ENCODE assay signal across 28 cellular contexts in genomic region chr17:62816282-62816839, GRCh38. TPM values are rescaled to one million over a fixed set of nuclear protein-coding genes. Genes with fewer than 3 reads are reported as not detected.
DNase-seq lines count a peak whose midpoint lies in the region; ATAC-seq, FAIRE-seq and TF ChIP-seq lines count a peak whose summit lies in the region.
"Had no signal": no experiment of that assay in that cellular context is flagged by ENCODE, and none has a peak within 500 bp of the region (broad histone marks: within the 10 kb centered on the region; RNA-seq: fewer than 3 reads in every experiment).

No MANE protein-coding gene starts in this region.

- no peak overlapping the region for H3K56ac ChIP-seq in IMR-90 (ENCODE audit: extremely low read depth, insufficient read depth, low read length)

- no peaks in the 10 kb centered on the region for H3K27me3 Mint-ChIP-seq in nephron (ENCODE audit: low read depth)
- H3K27me3 Mint-ChIP-seq in T-helper 2 cell treated with Interferon-gamma antibody and Interleukin-4, amounts not matched to agents 5 μg/mL and 100 μg/mL, for 36 hours (ENCODE audit: low read depth): peaks cover 10% of the 10 kb centered on the region

- TF ChIP-seq POLR2A in A549 (IDR thresholded peaks at IDR 0.05; ENCODE audit: low read length) (no peak), IMR-90 (IDR thresholded peaks at IDR 0.05; ENCODE audit: low read depth, low read length) (no peak)

- DNase-seq in A549 (ENCODE audit: low read depth in 1 of 2, low spot score in 1 of 2): no peak
- DNase-seq in IMR-90: peak; percentile 60
- DNase-seq in fibroblast of gingiva (ENCODE audit: low read depth): peak; percentile 40
- no peak for DNase-seq in NK-92 treated with Interleukin-12 subunit alpha and Interleukin-12 subunit beta, amount 100 ng/mL, for 24 hours (lab: John Stamatoyannopoulos, UW)
- no peak for DNase-seq in T-helper 2 cell treated with Interferon-gamma antibody and Interleukin-4, amounts not matched to agents 5 μg/mL and 100 μg/mL, for 36 hours (ENCODE audit: low spot score)
- DNase-seq in NOMO-1 treated with dmso at 0.1 percent for 144 hours (lab: John Stamatoyannopoulos, UW; ENCODE audit: unreplicated experiment): no peak
- DNase-seq: 8988T, EL, GF-D8, H7, HFFc6, KBM-7, MM.1S, NCI-H1048, NCI-H1417 treated with DMSO at 0.1 percent for 48 hours, NCI-H187 treated with DMSO at 0.1 percent for 48 hours, NCI-H510A, Peyer's patch had no signal

- dilution Hi-C loops in IMR-90 (cut with HindIII; ENCODE audit: low sequenced_read_pairs, unreplicated experiment): no loop called here

- H3K27ac Mint-ChIP-seq in nephron: peak overlapping the region; percentile 65 to 80 (median 77)
- H3K27ac Mint-ChIP-seq in T-helper 2 cell treated with Interferon-gamma antibody and Interleukin-4, amounts not matched to agents 5 μg/mL and 100 μg/mL, for 36 hours: no peak overlapping the region
- H3K27ac Mint-ChIP-seq: B cell, CD14-positive monocyte, HFFc6 had no signal

- no peaks in the 10 kb centered on the region for H3K9me3 ChIP-seq in A549
- peaks cover 5% of the 10 kb centered on the region for H3K9me3 ChIP-seq in IMR-90 (ENCODE audit: control insufficient read depth, insufficient read depth, low read length)
- H3K9me3 ChIP-seq: Peyer's patch, SJSA1 had no signal

- H4K8ac ChIP-seq in IMR-90 (ENCODE audit: low read depth in 2 of 2, low read length in 2 of 2): peak overlapping the region in 1 of 2 experiments; percentile 56; a peak in 2 of 4 replicates

- no peak overlapping the region for H3K9ac ChIP-seq in IMR-90 (ENCODE audit: low read depth, low read length)

- no peaks in the 10 kb centered on the region for H4K20me1 ChIP-seq in IMR-90 (ENCODE audit: insufficient read depth, low read length)

- no peak overlapping the region for H3K4me3 Mint-ChIP-seq in nephron
- H3K4me3 Mint-ChIP-seq in T-helper 2 cell treated with Interferon-gamma antibody and Interleukin-4, amounts not matched to agents 5 μg/mL and 100 μg/mL, for 36 hours: no peak overlapping the region
- H3K4me3 Mint-ChIP-seq: B cell, CD14-positive monocyte, HFFc6 had no signal

- peak overlapping the region; percentile 66; the same call in 2 of the 3 replicates for H2BK15ac ChIP-seq in IMR-90 (ENCODE audit: low read depth, low read length)

- H3K79me1 ChIP-seq in IMR-90 (ENCODE audit: low read depth in 1 of 2, low read length in 2 of 2): 0 out of 4 replicates have a peak, but pooled peaks cover 3 to 4% of the 10 kb centered on the region in 2 experiments

- H2BK5ac ChIP-seq in IMR-90 (ENCODE audit: low read depth, low read length, poor library complexity, severe bottlenecking): peak overlapping the region; percentile 18

- no peaks in the 10 kb centered on the region for H3K36me3 Mint-ChIP-seq in nephron (ENCODE audit: low read depth)
- no peaks in the 10 kb centered on the region for H3K36me3 Mint-ChIP-seq in T-helper 2 cell treated with Interferon-gamma antibody and Interleukin-4, amounts not matched to agents 5 μg/mL and 100 μg/mL, for 36 hours (ENCODE audit: low read depth)
- H3K36me3 Mint-ChIP-seq: CD14-positive monocyte had no signal

- no TSS peak for BruUV-seq in IMR-90 (replicated peaks; lab: Mats Ljungman, UMichigan)

- peak overlapping the region; percentile 76 for H3K14ac ChIP-seq in IMR-90 (replicated peaks; ENCODE audit: low read depth, low read length)

- no peak overlapping the region for H4K91ac ChIP-seq in IMR-90 (ENCODE audit: insufficient read depth, low read depth, low read length)

- peaks cover 12% of the 10 kb centered on the region; the same call in 1 of the 2 replicates for H3K9me1 ChIP-seq in IMR-90 (ENCODE audit: insufficient read depth, low read length)

- no peak for TF ChIP-seq CTCF in A549 (IDR thresholded peaks at IDR 0.05)
- no peak for TF ChIP-seq CTCF in IMR-90 (conservative IDR thresholded peaks at IDR 0.05; ENCODE audit: low read depth, low read length)
- peak in 1 of 3 experiments; percentile 6 for TF ChIP-seq CTCF in nephron (IDR thresholded peaks at IDR 0.05; ENCODE audit: unreplicated experiment in 3 of 3)

- H3K27ac ChIP-seq in A549 (peak overlapping the region; percentile 43 to 91; a peak in 3 of 6 replicates), IMR-90 (ENCODE audit: insufficient read depth, low read length) (peak overlapping the region; percentile 44; the same call in 1 of the 2 replicates)
- H3K27ac ChIP-seq: HL-60, Peyer's patch, SJSA1 had no signal

- H3K4me1 Mint-ChIP-seq in nephron: peaks cover 40% of the 10 kb centered on the region
- peaks cover 2% of the 10 kb centered on the region for H3K4me1 Mint-ChIP-seq in T-helper 2 cell treated with Interferon-gamma antibody and Interleukin-4, amounts not matched to agents 5 μg/mL and 100 μg/mL, for 36 hours (ENCODE audit: low read depth)
- H3K4me1 Mint-ChIP-seq: B cell had no signal

- CTCF ChIA-PET in A549 (lab: Yijun Ruan, JAX): interaction anchor here (1.0 kb wide), 1 partner anchor 150 kb away, joined by 4 read pairs; the partner anchor contains the start of gene TANC2
- CTCF ChIA-PET in IMR-90 (lab: Yijun Ruan, JAX): no interaction called here

- TF ChIP-seq EP300 in A549 (IDR thresholded peaks at IDR 0.05): no peak

- peak overlapping the region; percentile 81; the same call in 1 of the 2 replicates for H2BK20ac ChIP-seq in IMR-90 (ENCODE audit: low read depth, low read length)

- peak; percentile 36 for FAIRE-seq in A549 (lab: Jason Lieb, UNC)
- FAIRE-seq: GM19239, HepG2 had no signal

- H3K18ac ChIP-seq in IMR-90 (ENCODE audit: low read depth, low read length): peak overlapping the region; percentile 2; the same call in 1 of the 2 replicates

- no peak overlapping the region for H2AFZ ChIP-seq in IMR-90 (replicated peaks; ENCODE audit: low read length, poor library complexity)

- no peaks in the 10 kb centered on the region for H3K27me3 ChIP-seq in IMR-90 (ENCODE audit: control insufficient read depth, insufficient read depth, low read length)
- H3K27me3 ChIP-seq: Peyer's patch, SJSA1 had no signal

- H2BK120ac ChIP-seq in IMR-90 (ENCODE audit: low read depth, low read length): peak overlapping the region; percentile 39; the same call in 1 of the 2 replicates

- no peak overlapping the region for H3K4me2 ChIP-seq in A549
- H3K4me2 ChIP-seq in IMR-90 (ENCODE audit: low read depth, low read length): no peak overlapping the region; the same call in 1 of the 2 replicates

- 56% methylated on average over 6 of the region's 6 CpGs for WGBS in A549 (ENCODE audit: missing lambda C conversion rate)
- WGBS in IMR-90 (ENCODE audit: extremely low coverage in 2 of 2, insufficient read length in 1 of 2), 2 experiments: no CpG with 5 or more reads among the region's 6 CpGs

- no peak for ATAC-seq in A549
- ATAC-seq in IMR-90 (ENCODE audit: low read depth): peak; percentile 8; the same call in 1 of the 2 replicates
- no peak for ATAC-seq in HG02852 (IDR thresholded peaks at IDR 0.05; ENCODE audit: unreplicated experiment)
- ATAC-seq: HepG2 had no signal

- H3K9me3 Mint-ChIP-seq in nephron: peaks cover 12% of the 10 kb centered on the region
- H3K9me3 Mint-ChIP-seq in T-helper 2 cell treated with Interferon-gamma antibody and Interleukin-4, amounts not matched to agents 5 μg/mL and 100 μg/mL, for 36 hours: no peaks in the 10 kb centered on the region
- H3K9me3 Mint-ChIP-seq: HFFc6 had no signal

- H3K4me1 ChIP-seq in A549: peaks cover 32% of the 10 kb centered on the region
- peaks cover 17% of the 10 kb centered on the region for H3K4me1 ChIP-seq in IMR-90 (ENCODE audit: control insufficient read depth, insufficient read depth, low read length)
- H3K4me1 ChIP-seq: Peyer's patch had no signal

- POLR2A ChIA-PET in A549 (lab: Yijun Ruan, JAX) (no interaction called here), IMR-90 (lab: Charles Lee; ENCODE audit: unreplicated experiment) (no interaction called here)

- H3K4me3 ChIP-seq in A549 (no peak overlapping the region), IMR-90 (ENCODE audit: insufficient read depth, low read depth, low read length) (no peak overlapping the region)
- H3K4me3 ChIP-seq: Peyer's patch, SJSA1 had no signal

- TF ChIP-seq RAD21 in A549 (conservative IDR thresholded peaks at IDR 0.05 in 1 of 2, IDR thresholded peaks at IDR 0.05 in 1 of 2) (no peak), IMR-90 (IDR thresholded peaks at IDR 0.05; ENCODE audit: low read length) (no peak)

- 0 out of 2 replicates have a peak overlapping the region, but pooled peaks have one; percentile 36 for H3K23ac ChIP-seq in IMR-90 (ENCODE audit: low read depth, low read length)

- peak overlapping the region; percentile 48; the same call in 1 of the 2 replicates for H3K4ac ChIP-seq in IMR-90 (ENCODE audit: low read depth, low read length)

- no peak overlapping the region for H4K5ac ChIP-seq in IMR-90 (ENCODE audit: low read depth, low read length)

- no peak overlapping the region for H2AK5ac ChIP-seq in IMR-90 (ENCODE audit: low read depth, low read length)

- no peaks in the 10 kb centered on the region for H3K36me3 ChIP-seq in IMR-90 (ENCODE audit: control insufficient read depth, insufficient read depth, low read length)
- H3K36me3 ChIP-seq: Peyer's patch, SJSA1 had no signal

- in situ Hi-C loops in IMR-90 (cut with MboI; ENCODE audit: low sequenced_read_pairs): no loop called here

- H2AK9ac ChIP-seq in IMR-90 (replicated peaks; ENCODE audit: low read depth, low read length, poor library complexity): no peak overlapping the region

- intact Hi-C loops in IMR-90 (cut with micrococcal nuclease): no loop called here

TF ChIP-seq in A549, 52 proteins besides CTCF, POLR2A, EP300 and RAD21 (continues in another document):
- TF ChIP-seq EHF (CRISPR knock-in tag; IDR thresholded peaks at IDR 0.05) (no peak), CBX2 (IDR thresholded peaks at IDR 0.05; ENCODE audit: borderline replicate concordance, low read depth) (no peak)

TF ChIP-seq in IMR-90, 13 proteins besides CTCF, POLR2A, EP300 and RAD21 (continues in another document):
- no peak for TF ChIP-seq ELK1 (IDR thresholded peaks at IDR 0.05; ENCODE audit: borderline replicate concordance, low read depth, low read length)

RNA-seq across cellular contexts. Expression of gene MARCHF10, which starts 8.2 kb away (rescaled TPM):
- polyA plus RNA-seq in A549 (2011; rRNA removed): 0.57 and 0.73 TPM in 2 replicates
- 0.52 and 0.60 TPM in 2 replicates for polyA plus RNA-seq in A549 (2012; cell fraction: cytosol; rRNA removed)
- 0.31 and 0.34 TPM in 2 replicates for polyA plus RNA-seq in A549 (2012; cell fraction: nucleus; rRNA removed)
- 0.42 to 0.69 TPM (median 0.43 TPM) in 3 replicates for polyA plus RNA-seq in A549 (2017; fragmentation: RNase III; extraction: RNeasy Plus Mini Kit Qiagen cat#74134 plus additional on column Dnase treatment)
- polyA minus RNA-seq in A549 (2011; rRNA and poly(A)+ RNA removed): 1.2 TPM in 1 of 2 replicates, not detected in the other
- total RNA-seq in IMR-90 (2012; rRNA removed): under 0.01 and 0.18 TPM in 2 replicates
- 0.10 and 0.74 TPM in 2 replicates for polyA plus RNA-seq in IMR-90 (2012; rRNA removed)
- 0.33 and 0.42 TPM in 2 replicates for polyA plus RNA-seq in IMR-90 (2012; cell fraction: cytosol; rRNA removed)
- 0.50 and 1.2 TPM in 2 replicates for polyA plus RNA-seq in IMR-90 (2012; cell fraction: nucleus; rRNA removed; ENCODE audit: low replicate concordance)
- total RNA-seq: B cell, HepG2, HT-29, OCI-LY7, Peyer's patch had no signal
- polyA plus RNA-seq: CD14-positive monocyte, HepG2 had no signal

Comparison
In these comparisons a context has a peak if more than half of its experiments do, and no peak if none do; other contexts are left out.
1. DNase-seq: peak in IMR-90 (single experiment) and fibroblast of gingiva (single experiment); none in A549 (0 of 2), NK-92 treated with Interleukin-12 subunit alpha and Interleukin-12 subunit beta, amount 100 ng/mL, for 24 hours (single experiment), T-helper 2 cell treated with Interferon-gamma antibody and Interleukin-4, amounts not matched to agents 5 μg/mL and 100 μg/mL, for 36 hours (single experiment) and NOMO-1 treated with dmso at 0.1 percent for 144 hours (single experiment).